ENCODE assay signal across 1 cellular context in the genomic region with DNA sequence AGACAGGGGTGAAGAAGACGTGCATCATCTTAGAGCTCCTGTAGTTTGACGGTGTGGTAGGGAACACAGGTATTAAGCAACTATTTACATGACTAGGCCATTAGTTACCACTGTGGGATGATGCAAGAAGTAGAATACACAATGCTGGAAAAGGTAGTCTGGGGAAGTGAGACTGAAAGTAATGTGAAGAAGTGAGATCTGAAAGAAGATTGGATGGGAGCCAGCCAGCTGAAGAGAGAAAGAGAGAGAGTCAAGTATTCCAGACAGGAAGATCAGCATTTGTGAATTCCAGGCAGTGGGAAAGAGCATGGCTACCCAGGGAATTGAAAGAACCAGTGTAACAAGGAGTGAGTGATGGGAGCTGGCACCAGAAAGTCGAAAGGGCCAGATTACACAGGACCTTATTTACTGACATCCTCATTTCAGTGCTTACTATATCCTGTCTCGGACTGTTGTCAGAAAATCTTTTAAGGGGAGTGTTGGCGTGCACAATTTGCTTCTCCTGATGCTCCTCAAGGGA.
TF ChIP-seq lines count a peak whose summit lies in the region.

No MANE protein-coding gene starts in this region.

TF ChIP-seq in HepG2, 621 proteins besides CTCF, POLR2A, EP300 and RAD21 (continued from another document and continues in another):
- TF ChIP-seq, protein P1, sequence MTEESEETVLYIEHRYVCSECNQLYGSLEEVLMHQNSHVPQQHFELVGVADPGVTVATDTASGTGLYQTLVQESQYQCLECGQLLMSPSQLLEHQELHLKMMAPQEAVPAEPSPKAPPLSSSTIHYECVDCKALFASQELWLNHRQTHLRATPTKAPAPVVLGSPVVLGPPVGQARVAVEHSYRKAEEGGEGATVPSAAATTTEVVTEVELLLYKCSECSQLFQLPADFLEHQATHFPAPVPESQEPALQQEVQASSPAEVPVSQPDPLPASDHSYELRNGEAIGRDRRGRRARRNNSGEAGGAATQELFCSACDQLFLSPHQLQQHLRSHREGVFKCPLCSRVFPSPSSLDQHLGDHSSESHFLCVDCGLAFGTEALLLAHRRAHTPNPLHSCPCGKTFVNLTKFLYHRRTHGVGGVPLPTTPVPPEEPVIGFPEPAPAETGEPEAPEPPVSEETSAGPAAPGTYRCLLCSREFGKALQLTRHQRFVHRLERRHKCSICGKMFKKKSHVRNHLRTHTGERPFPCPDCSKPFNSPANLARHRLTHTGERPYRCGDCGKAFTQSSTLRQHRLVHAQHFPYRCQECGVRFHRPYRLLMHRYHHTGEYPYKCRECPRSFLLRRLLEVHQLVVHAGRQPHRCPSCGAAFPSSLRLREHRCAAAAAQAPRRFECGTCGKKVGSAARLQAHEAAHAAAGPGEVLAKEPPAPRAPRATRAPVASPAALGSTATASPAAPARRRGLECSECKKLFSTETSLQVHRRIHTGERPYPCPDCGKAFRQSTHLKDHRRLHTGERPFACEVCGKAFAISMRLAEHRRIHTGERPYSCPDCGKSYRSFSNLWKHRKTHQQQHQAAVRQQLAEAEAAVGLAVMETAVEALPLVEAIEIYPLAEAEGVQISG (CRISPR knock-in tag; IDR thresholded peaks at IDR 0.05), result no peak
- no peak for TF ChIP-seq ATM (IDR thresholded peaks at IDR 0.05; ENCODE audit: borderline replicate concordance)
- no peak for TF ChIP-seq CC2D1A (CRISPR knock-in tag; IDR thresholded peaks at IDR 0.05)
- TF ChIP-seq NFYC (CRISPR knock-in tag; IDR thresholded peaks at IDR 0.05), result no peak
- no peak for TF ChIP-seq ZNF629 (CRISPR knock-in tag; conservative IDR thresholded peaks at IDR 0.05)
- TF ChIP-seq BRD4 (CRISPR knock-in tag; IDR thresholded peaks at IDR 0.05), result no peak
- 0 out of 2 replicates have a peak, but pooled peaks have one; percentile 22 for TF ChIP-seq JUN (CRISPR knock-in tag; IDR thresholded peaks at IDR 0.05)
- TF ChIP-seq FOXJ3 (CRISPR knock-in tag; IDR thresholded peaks at IDR 0.05; ENCODE audit: borderline replicate concordance), result peak; percentile 30; the same call in 1 of the 2 replicates
- no peak for TF ChIP-seq MED8 (CRISPR knock-in tag; IDR thresholded peaks at IDR 0.05; ENCODE audit: insufficient replicate concordance)
- TF ChIP-seq JDP2 (CRISPR knock-in tag; IDR thresholded peaks at IDR 0.05; ENCODE audit: borderline replicate concordance), result no peak
- TF ChIP-seq ZNF570 (CRISPR knock-in tag; IDR thresholded peaks at IDR 0.05; ENCODE audit: borderline replicate concordance), result no peak
- no peak for TF ChIP-seq FOXK1 (CRISPR knock-in tag; IDR thresholded peaks at IDR 0.05; ENCODE audit: borderline replicate concordance, low read depth)
- TF ChIP-seq ZNF441 (CRISPR knock-in tag; IDR thresholded peaks at IDR 0.05; ENCODE audit: borderline replicate concordance), result no peak
- peak; percentile 34; the same call in 1 of the 2 replicates for TF ChIP-seq ZNF12 (CRISPR knock-in tag; IDR thresholded peaks at IDR 0.05)
- TF ChIP-seq, protein P2, sequence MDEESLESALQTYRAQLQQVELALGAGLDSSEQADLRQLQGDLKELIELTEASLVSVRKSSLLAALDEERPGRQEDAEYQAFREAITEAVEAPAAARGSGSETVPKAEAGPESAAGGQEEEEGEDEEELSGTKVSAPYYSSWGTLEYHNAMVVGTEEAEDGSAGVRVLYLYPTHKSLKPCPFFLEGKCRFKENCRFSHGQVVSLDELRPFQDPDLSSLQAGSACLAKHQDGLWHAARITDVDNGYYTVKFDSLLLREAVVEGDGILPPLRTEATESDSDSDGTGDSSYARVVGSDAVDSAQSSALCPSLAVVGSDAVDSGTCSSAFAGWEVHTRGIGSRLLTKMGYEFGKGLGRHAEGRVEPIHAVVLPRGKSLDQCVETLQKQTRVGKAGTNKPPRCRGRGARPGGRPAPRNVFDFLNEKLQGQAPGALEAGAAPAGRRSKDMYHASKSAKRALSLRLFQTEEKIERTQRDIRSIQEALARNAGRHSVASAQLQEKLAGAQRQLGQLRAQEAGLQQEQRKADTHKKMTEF (CRISPR knock-in tag; IDR thresholded peaks at IDR 0.05), result no peak
- no peak for TF ChIP-seq ASH2L (IDR thresholded peaks at IDR 0.05; ENCODE audit: insufficient read length, low read depth, low read length)
- no peak for TF ChIP-seq HNF4A (CRISPR knock-in tag; IDR thresholded peaks at IDR 0.05)
- TF ChIP-seq, protein P3, sequence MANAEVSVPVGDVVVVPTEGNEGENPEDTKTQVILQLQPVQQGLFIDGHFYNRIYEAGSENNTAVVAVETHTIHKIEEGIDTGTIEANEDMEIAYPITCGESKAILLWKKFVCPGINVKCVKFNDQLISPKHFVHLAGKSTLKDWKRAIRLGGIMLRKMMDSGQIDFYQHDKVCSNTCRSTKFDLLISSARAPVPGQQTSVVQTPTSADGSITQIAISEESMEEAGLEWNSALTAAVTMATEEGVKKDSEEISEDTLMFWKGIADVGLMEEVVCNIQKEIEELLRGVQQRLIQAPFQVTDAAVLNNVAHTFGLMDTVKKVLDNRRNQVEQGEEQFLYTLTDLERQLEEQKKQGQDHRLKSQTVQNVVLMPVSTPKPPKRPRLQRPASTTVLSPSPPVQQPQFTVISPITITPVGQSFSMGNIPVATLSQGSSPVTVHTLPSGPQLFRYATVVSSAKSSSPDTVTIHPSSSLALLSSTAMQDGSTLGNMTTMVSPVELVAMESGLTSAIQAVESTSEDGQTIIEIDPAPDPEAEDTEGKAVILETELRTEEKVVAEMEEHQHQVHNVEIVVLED (CRISPR knock-in tag; IDR thresholded peaks at IDR 0.05; ENCODE audit: borderline replicate concordance), result no peak
- TF ChIP-seq RXRB (CRISPR knock-in tag; IDR thresholded peaks at IDR 0.05; ENCODE audit: borderline replicate concordance), result 0 out of 2 replicates have a peak, but pooled peaks have one; percentile 5
- TF ChIP-seq, protein P4, sequence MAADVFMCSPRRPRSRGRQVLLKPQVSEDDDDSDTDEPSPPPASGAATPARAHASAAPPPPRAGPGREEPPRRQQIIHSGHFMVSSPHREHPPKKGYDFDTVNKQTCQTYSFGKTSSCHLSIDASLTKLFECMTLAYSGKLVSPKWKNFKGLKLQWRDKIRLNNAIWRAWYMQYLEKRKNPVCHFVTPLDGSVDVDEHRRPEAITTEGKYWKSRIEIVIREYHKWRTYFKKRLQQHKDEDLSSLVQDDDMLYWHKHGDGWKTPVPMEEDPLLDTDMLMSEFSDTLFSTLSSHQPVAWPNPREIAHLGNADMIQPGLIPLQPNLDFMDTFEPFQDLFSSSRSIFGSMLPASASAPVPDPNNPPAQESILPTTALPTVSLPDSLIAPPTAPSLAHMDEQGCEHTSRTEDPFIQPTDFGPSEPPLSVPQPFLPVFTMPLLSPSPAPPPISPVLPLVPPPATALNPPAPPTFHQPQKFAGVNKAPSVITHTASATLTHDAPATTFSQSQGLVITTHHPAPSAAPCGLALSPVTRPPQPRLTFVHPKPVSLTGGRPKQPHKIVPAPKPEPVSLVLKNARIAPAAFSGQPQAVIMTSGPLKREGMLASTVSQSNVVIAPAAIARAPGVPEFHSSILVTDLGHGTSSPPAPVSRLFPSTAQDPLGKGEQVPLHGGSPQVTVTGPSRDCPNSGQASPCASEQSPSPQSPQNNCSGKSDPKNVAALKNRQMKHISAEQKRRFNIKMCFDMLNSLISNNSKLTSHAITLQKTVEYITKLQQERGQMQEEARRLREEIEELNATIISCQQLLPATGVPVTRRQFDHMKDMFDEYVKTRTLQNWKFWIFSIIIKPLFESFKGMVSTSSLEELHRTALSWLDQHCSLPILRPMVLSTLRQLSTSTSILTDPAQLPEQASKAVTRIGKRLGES (CRISPR knock-in tag; IDR thresholded peaks at IDR 0.05; ENCODE audit: borderline replicate concordance), result no peak
- TF ChIP-seq ARID2 (CRISPR knock-in tag; IDR thresholded peaks at IDR 0.05; ENCODE audit: borderline replicate concordance), result no peak
- no peak for TF ChIP-seq SOX6 (IDR thresholded peaks at IDR 0.05)
- peak; percentile 57 for TF ChIP-seq SOX6 (CRISPR knock-in tag; IDR thresholded peaks at IDR 0.05)
- TF ChIP-seq, protein P5, sequence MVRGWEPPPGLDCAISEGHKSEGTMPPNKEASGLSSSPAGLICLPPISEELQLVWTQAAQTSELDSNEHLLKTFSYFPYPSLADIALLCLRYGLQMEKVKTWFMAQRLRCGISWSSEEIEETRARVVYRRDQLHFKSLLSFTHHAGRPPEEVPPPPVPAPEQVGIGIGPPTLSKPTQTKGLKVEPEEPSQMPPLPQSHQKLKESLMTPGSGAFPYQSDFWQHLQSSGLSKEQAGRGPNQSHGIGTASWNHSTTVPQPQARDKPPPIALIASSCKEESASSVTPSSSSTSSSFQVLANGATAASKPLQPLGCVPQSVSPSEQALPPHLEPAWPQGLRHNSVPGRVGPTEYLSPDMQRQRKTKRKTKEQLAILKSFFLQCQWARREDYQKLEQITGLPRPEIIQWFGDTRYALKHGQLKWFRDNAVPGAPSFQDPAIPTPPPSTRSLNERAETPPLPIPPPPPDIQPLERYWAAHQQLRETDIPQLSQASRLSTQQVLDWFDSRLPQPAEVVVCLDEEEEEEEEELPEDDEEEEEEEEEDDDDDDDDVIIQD (CRISPR knock-in tag; IDR thresholded peaks at IDR 0.05; ENCODE audit: low read depth), result no peak
- peak in 1 of 2 experiments; percentile 36; a peak in 1 of 4 replicates for TF ChIP-seq KLF16 (CRISPR knock-in tag; IDR thresholded peaks at IDR 0.05)
- TF ChIP-seq ZNF430 (CRISPR knock-in tag; IDR thresholded peaks at IDR 0.05), result no peak
- TF ChIP-seq KMT2B (CRISPR knock-in tag; IDR thresholded peaks at IDR 0.05), result no peak
- TF ChIP-seq, protein P6, sequence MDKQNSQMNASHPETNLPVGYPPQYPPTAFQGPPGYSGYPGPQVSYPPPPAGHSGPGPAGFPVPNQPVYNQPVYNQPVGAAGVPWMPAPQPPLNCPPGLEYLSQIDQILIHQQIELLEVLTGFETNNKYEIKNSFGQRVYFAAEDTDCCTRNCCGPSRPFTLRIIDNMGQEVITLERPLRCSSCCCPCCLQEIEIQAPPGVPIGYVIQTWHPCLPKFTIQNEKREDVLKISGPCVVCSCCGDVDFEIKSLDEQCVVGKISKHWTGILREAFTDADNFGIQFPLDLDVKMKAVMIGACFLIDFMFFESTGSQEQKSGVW (CRISPR knock-in tag; IDR thresholded peaks at IDR 0.05; ENCODE audit: borderline replicate concordance), result no peak
- no peak for TF ChIP-seq ZNF674 (CRISPR knock-in tag; IDR thresholded peaks at IDR 0.05; ENCODE audit: low read depth)
- TF ChIP-seq, protein P7, sequence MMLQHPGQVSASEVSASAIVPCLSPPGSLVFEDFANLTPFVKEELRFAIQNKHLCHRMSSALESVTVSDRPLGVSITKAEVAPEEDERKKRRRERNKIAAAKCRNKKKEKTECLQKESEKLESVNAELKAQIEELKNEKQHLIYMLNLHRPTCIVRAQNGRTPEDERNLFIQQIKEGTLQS (CRISPR knock-in tag; IDR thresholded peaks at IDR 0.05), result peak; percentile 90
- TF ChIP-seq, protein P8, sequence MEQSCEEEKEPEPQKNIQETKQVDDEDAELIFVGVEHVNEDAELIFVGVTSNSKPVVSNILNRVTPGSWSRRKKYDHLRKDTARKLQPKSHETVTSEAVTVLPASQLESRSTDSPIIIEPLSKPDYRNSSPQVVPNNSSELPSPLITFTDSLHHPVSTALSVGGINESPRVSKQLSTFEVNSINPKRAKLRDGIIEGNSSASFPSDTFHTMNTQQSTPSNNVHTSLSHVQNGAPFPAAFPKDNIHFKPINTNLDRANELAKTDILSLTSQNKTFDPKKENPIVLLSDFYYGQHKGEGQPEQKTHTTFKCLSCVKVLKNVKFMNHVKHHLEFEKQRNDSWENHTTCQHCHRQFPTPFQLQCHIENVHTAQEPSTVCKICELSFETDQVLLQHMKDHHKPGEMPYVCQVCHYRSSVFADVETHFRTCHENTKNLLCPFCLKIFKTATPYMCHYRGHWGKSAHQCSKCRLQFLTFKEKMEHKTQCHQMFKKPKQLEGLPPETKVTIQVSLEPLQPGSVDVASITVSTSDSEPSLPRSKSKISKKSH (CRISPR knock-in tag; IDR thresholded peaks at IDR 0.05; ENCODE audit: borderline replicate concordance), result no peak
- TF ChIP-seq, protein P9, sequence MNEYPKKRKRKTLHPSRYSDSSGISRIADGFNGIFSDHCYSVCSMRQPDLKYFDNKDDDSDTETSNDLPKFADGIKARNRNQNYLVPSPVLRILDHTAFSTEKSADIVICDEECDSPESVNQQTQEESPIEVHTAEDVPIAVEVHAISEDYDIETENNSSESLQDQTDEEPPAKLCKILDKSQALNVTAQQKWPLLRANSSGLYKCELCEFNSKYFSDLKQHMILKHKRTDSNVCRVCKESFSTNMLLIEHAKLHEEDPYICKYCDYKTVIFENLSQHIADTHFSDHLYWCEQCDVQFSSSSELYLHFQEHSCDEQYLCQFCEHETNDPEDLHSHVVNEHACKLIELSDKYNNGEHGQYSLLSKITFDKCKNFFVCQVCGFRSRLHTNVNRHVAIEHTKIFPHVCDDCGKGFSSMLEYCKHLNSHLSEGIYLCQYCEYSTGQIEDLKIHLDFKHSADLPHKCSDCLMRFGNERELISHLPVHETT (CRISPR knock-in tag; conservative IDR thresholded peaks at IDR 0.05), result no peak
- peak; percentile 50; the same call in 1 of the 2 replicates for TF ChIP-seq NFE2L2 (IDR thresholded peaks at IDR 0.05; ENCODE audit: low read length)
- TF ChIP-seq CEBPG (CRISPR knock-in tag; IDR thresholded peaks at IDR 0.05), result peak; percentile 98
- TF ChIP-seq ZNF451 (CRISPR knock-in tag; IDR thresholded peaks at IDR 0.05), result no peak
- no peak for TF ChIP-seq ETV6 (CRISPR knock-in tag; conservative IDR thresholded peaks at IDR 0.05)
- TF ChIP-seq ZSCAN12 (CRISPR knock-in tag; IDR thresholded peaks at IDR 0.05), result no peak
- no peak for TF ChIP-seq ZSCAN20 (CRISPR knock-in tag; IDR thresholded peaks at IDR 0.05; ENCODE audit: borderline replicate concordance)
- TF ChIP-seq, protein P10, sequence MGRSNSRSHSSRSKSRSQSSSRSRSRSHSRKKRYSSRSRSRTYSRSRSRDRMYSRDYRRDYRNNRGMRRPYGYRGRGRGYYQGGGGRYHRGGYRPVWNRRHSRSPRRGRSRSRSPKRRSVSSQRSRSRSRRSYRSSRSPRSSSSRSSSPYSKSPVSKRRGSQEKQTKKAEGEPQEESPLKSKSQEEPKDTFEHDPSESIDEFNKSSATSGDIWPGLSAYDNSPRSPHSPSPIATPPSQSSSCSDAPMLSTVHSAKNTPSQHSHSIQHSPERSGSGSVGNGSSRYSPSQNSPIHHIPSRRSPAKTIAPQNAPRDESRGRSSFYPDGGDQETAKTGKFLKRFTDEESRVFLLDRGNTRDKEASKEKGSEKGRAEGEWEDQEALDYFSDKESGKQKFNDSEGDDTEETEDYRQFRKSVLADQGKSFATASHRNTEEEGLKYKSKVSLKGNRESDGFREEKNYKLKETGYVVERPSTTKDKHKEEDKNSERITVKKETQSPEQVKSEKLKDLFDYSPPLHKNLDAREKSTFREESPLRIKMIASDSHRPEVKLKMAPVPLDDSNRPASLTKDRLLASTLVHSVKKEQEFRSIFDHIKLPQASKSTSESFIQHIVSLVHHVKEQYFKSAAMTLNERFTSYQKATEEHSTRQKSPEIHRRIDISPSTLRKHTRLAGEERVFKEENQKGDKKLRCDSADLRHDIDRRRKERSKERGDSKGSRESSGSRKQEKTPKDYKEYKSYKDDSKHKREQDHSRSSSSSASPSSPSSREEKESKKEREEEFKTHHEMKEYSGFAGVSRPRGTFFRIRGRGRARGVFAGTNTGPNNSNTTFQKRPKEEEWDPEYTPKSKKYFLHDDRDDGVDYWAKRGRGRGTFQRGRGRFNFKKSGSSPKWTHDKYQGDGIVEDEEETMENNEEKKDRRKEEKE (IDR thresholded peaks at IDR 0.05), result no peak
- no peak for TF ChIP-seq IKZF4 (CRISPR knock-in tag; IDR thresholded peaks at IDR 0.05; ENCODE audit: borderline replicate concordance, low read depth, not compliant biosample characterization)
- TF ChIP-seq FOXA3 (CRISPR knock-in tag; IDR thresholded peaks at IDR 0.05), result peak; percentile 73
- TF ChIP-seq ZKSCAN8 (CRISPR knock-in tag; IDR thresholded peaks at IDR 0.05; ENCODE audit: borderline replicate concordance), result peak; percentile 18; the same call in 1 of the 2 replicates
- no peak for TF ChIP-seq GZF1 (CRISPR knock-in tag; IDR thresholded peaks at IDR 0.05)
- TF ChIP-seq ZNF468 (CRISPR knock-in tag; IDR thresholded peaks at IDR 0.05), result no peak
- TF ChIP-seq KAT7 (CRISPR knock-in tag; IDR thresholded peaks at IDR 0.05; ENCODE audit: borderline replicate concordance), result no peak
